ENCODE assay signal across 29 cellular contexts in genomic region chr9:119477197-119477596, GRCh38.
"Had no signal": no experiment of that assay in that cellular context is flagged by ENCODE, and none has a peak within 500 bp of the region (broad histone marks: within the 10 kb centered on the region; RNA-seq: fewer than 3 reads in every experiment).

No MANE protein-coding gene starts in this region.

- H3K27me3 Mint-ChIP-seq: activated B cell treated with CpG ODN at 0.5 μM for 24 hours; activated CD8-positive, alpha-beta T cell treated with anti-CD3 and anti-CD28 coated beads for 36 hours; activated naive CD8-positive, alpha-beta T cell; activated T-helper 17 cell treated with anti-CD3 and anti-CD28 coated beads, Interleukin-2, amount 50 U/mL, for 72 hours; central memory CD8-positive, alpha-beta T cell; effector memory CD8-positive, alpha-beta T cell had no signal

- H3K4me1 ChIP-seq: esophagus squamous epithelium, gastroesophageal sphincter, heart right ventricle had no signal

- H3K9me3 ChIP-seq: esophagus squamous epithelium, gastroesophageal sphincter had no signal

- H3K9me3 Mint-ChIP-seq: activated CD8-positive, alpha-beta T cell treated with anti-CD3 and anti-CD28 coated beads for 36 hours; activated T-helper 17 cell treated with anti-CD3 and anti-CD28 coated beads, Interleukin-2, amount 50 U/mL, for 72 hours had no signal

- H3K27ac ChIP-seq: brain microvascular endothelial cell, epithelial cell of prostate, esophagus squamous epithelium, gastroesophageal sphincter, heart right ventricle, VCaP had no signal

- H3K27me3 ChIP-seq: brain microvascular endothelial cell, esophagus squamous epithelium, gastroesophageal sphincter, heart right ventricle had no signal

- H3K27ac Mint-ChIP-seq: activated B cell treated with CpG ODN at 0.5 μM for 24 hours; activated CD8-positive, alpha-beta T cell treated with anti-CD3 and anti-CD28 coated beads for 36 hours; activated naive CD8-positive, alpha-beta T cell; activated T-helper 17 cell treated with anti-CD3 and anti-CD28 coated beads, Interleukin-2, amount 50 U/mL, for 72 hours; effector memory CD8-positive, alpha-beta T cell had no signal

- H3K4me3 ChIP-seq: esophagus squamous epithelium, gastroesophageal sphincter, heart right ventricle had no signal

- H3K36me3 ChIP-seq: brain microvascular endothelial cell, esophagus squamous epithelium, gastroesophageal sphincter, heart right ventricle had no signal

- H3K4me3 Mint-ChIP-seq: activated B cell treated with CpG ODN at 0.5 μM for 24 hours; activated CD8-positive, alpha-beta T cell treated with anti-CD3 and anti-CD28 coated beads for 36 hours; activated naive CD8-positive, alpha-beta T cell; activated T-cell treated with anti-CD3 and anti-CD28 coated beads, Interleukin-2, amount 50 U/mL, for 4 hours; activated T-helper 17 cell treated with anti-CD3 and anti-CD28 coated beads, Interleukin-2, amount 50 U/mL, for 72 hours; central memory CD8-positive, alpha-beta T cell; effector memory CD8-positive, alpha-beta T cell had no signal

- H3K36me3 Mint-ChIP-seq: activated naive CD8-positive, alpha-beta T cell had no signal

- H3K4me1 Mint-ChIP-seq: activated B cell treated with CpG ODN at 0.5 μM for 24 hours; activated T-helper 17 cell treated with anti-CD3 and anti-CD28 coated beads, Interleukin-2, amount 50 U/mL, for 72 hours; central memory CD8-positive, alpha-beta T cell had no signal

- DNase-seq: activated B cell treated with CpG ODN at 0.5 μM for 24 hours; activated CD4-positive, alpha-beta T cell treated with anti-CD3 and anti-CD28 coated beads for 48 hours; activated CD4-positive, alpha-beta T cell treated with anti-CD3 and anti-CD28 coated beads, Interleukin-2, amount 50 U/mL, for 1 hour; activated CD4-positive, alpha-beta T cell treated with anti-CD3 and anti-CD28 coated beads, Interleukin-2, amount 50 U/mL, for 48 hours; activated CD8-positive, alpha-beta memory T cell treated with anti-CD3 and anti-CD28 coated beads for 24 hours; activated CD8-positive, alpha-beta T cell treated with anti-CD3 and anti-CD28 coated beads for 36 hours; activated effector memory CD4-positive, alpha-beta T cell treated with Interleukin-2 at 50 U/mL for 16 hours; activated gamma-delta T cell treated with Interleukin-2 at 50 U/mL for 16 hours; activated naive CD4-positive, alpha-beta T cell treated with anti-CD3 and anti-CD28 coated beads, Interleukin-2, amount 50 U/mL, for 16 hours; activated naive CD4-positive, alpha-beta T cell treated with Interleukin-2 at 50 U/mL for 16 hours; activated T-cell treated with anti-CD3 and anti-CD28 coated beads, Interleukin-2, amount 50 U/mL, for 4 hours; amniotic stem cell; anterior cingulate cortex; brain microvascular endothelial cell; cortex of kidney; dermis blood vessel endothelial cell; effector CD4-positive, alpha-beta T cell; effector memory CD8-positive, alpha-beta T cell; esophagus squamous epithelium; foreskin melanocyte; heart right ventricle; T-helper 2 cell had no signal

- ATAC-seq: activated CD4-positive, CD25-positive, alpha-beta regulatory T cell treated with anti-CD3 and anti-CD28 coated beads, Interleukin-2, amount 50 U/mL, for 24 hours; activated CD8-positive, alpha-beta T cell treated with anti-CD3 and anti-CD28 coated beads for 36 hours; activated T-cell treated with anti-CD3 and anti-CD28 coated beads, Interleukin-2, amount 50 U/mL, for 4 hours; activated T-helper 17 cell treated with anti-CD3 and anti-CD28 coated beads, Interleukin-2, amount 50 U/mL, for 72 hours; effector memory CD8-positive, alpha-beta T cell; gastroesophageal sphincter; heart right ventricle had no signal
